In the genomic region with DNA sequence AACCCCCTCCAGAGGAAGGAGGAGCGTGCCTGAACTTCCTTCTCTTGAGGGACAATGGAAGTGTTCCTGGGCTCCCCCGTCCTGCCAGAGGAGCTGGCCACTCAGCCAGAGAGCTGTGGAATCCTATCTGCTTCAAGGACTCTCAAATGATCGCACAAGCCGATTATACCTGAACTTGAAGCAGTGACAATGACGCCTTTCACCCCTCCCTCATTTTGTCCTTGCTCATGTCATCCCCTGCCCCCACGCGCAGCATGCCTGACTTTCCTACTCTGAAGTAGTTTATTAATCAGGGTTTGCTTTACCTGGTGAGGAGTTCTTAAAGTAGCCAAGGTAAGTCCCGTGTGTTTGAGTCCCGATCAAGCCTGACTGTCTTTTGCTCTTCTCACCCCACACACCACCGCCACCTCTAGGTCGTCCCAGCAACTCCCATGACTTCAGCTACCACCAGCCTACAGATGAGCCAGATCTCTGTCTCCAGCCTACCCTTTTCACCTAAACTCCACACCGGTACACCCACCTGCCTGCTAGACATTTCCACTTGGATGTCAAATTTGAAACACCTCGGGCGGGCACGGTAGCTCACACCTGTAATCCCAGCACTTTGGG, we compare ENCODE assay signal across 20 cellular contexts. TPM values are rescaled to one million over a fixed set of nuclear protein-coding genes. Genes with fewer than 3 reads are reported as not detected.
DNase-seq lines count a peak whose midpoint lies in the region; ATAC-seq and TF ChIP-seq lines count a peak whose summit lies in the region.
"Had no signal": no experiment of that assay in that cellular context is flagged by ENCODE, and none has a peak within 500 bp of the region (broad histone marks: within the 10 kb centered on the region; RNA-seq: fewer than 3 reads in every experiment).

No MANE protein-coding gene starts in this region.

- TF ChIP-seq CTCF in breast epithelium (IDR thresholded peaks at IDR 0.05) = no peak
- no peak for TF ChIP-seq CTCF in MCF 10A (IDR thresholded peaks at IDR 0.05; ENCODE audit: unreplicated experiment)
- TF ChIP-seq CTCF in SU-DHL-6 (IDR thresholded peaks at IDR 0.05; ENCODE audit: insufficient read depth, low read length, poor library complexity, severe bottlenecking) = no peak
- TF ChIP-seq CTCF in vagina (IDR thresholded peaks at IDR 0.05) = no peak

- intact Hi-C loops in breast epithelium (cut with DNase I; ENCODE audit: low total_unique reads) (no loop called here), MCF 10A (cut with micrococcal nuclease) (no loop called here), vagina (cut with DNase I) (no loop called here)
- intact Hi-C loops in activated naive CD4-positive, alpha-beta T cell treated with anti-CD3 and anti-CD28 coated beads for 36 hours (cut with micrococcal nuclease) = no loop called here

- ATAC-seq in HG03159 (IDR thresholded peaks at IDR 0.05; ENCODE audit: unreplicated experiment) = no peak
- ATAC-seq in T-cell (replicated peaks in 1 of 4) = no peak
- ATAC-seq: heart left ventricle, natural killer cell had no signal

- H3K79me2 ChIP-seq in SU-DHL-6 (ENCODE audit: insufficient read depth, low read length) = no peaks in the 10 kb centered on the region

- no peak overlapping the region for H3K4me3 Mint-ChIP-seq in MCF 10A (ENCODE audit: unreplicated experiment)
- no peak overlapping the region for H3K4me3 Mint-ChIP-seq in activated naive CD4-positive, alpha-beta T cell treated with anti-CD3 and anti-CD28 coated beads for 36 hours
- no peak overlapping the region for H3K4me3 Mint-ChIP-seq in T-cell
- H3K4me3 Mint-ChIP-seq: activated CD4-positive, alpha-beta T cell treated with anti-CD3 and anti-CD28 coated beads, Interleukin-2, amount 10 ng/mL, durations not matched to agents 24 days and 14 days; HFFc6; memory B cell; natural killer cell had no signal

- H3K4me3 ChIP-seq in breast epithelium (no peak overlapping the region), SU-DHL-6 (ENCODE audit: insufficient read depth, low read length, poor library complexity, severe bottlenecking) (no peak overlapping the region), vagina (no peak overlapping the region)
- H3K4me3 ChIP-seq: heart left ventricle had no signal

- H3K27me3 Mint-ChIP-seq in MCF 10A (ENCODE audit: insufficient read depth, unreplicated experiment) (peaks cover 93% of the 10 kb centered on the region), T-cell (peaks cover 26 to 33% of the 10 kb centered on the region in 2 donors)
- peaks cover 14% of the 10 kb centered on the region for H3K27me3 Mint-ChIP-seq in activated naive CD4-positive, alpha-beta T cell treated with anti-CD3 and anti-CD28 coated beads for 36 hours (ENCODE audit: low read depth)

- no peaks in the 10 kb centered on the region for H3K27me3 ChIP-seq in breast epithelium
- no peaks in the 10 kb centered on the region for H3K27me3 ChIP-seq in SU-DHL-6 (ENCODE audit: low read length)
- H3K27me3 ChIP-seq in vagina = no peaks in the 10 kb centered on the region

- no peak overlapping the region for H3K9ac ChIP-seq in SU-DHL-6 (ENCODE audit: low read length)

- no peaks in the 10 kb centered on the region for H3K4me1 Mint-ChIP-seq in MCF 10A (ENCODE audit: insufficient read depth, unreplicated experiment)
- H3K4me1 Mint-ChIP-seq in activated naive CD4-positive, alpha-beta T cell treated with anti-CD3 and anti-CD28 coated beads for 36 hours (ENCODE audit: low read depth) = no peaks in the 10 kb centered on the region
- no peaks in the 10 kb centered on the region for H3K4me1 Mint-ChIP-seq in T-cell
- H3K4me1 Mint-ChIP-seq: activated CD4-positive, alpha-beta T cell treated with anti-CD3 and anti-CD28 coated beads, Interleukin-2, amount 10 ng/mL, durations not matched to agents 24 days and 14 days; natural killer cell had no signal

- H3K9me3 ChIP-seq in breast epithelium (no peaks in the 10 kb centered on the region), SU-DHL-6 (ENCODE audit: insufficient read depth, low read length) (no peaks in the 10 kb centered on the region), vagina (no peaks in the 10 kb centered on the region)

- no peaks in the 10 kb centered on the region for H4K20me1 ChIP-seq in SU-DHL-6 (ENCODE audit: low read depth, low read length)

- H3K27ac Mint-ChIP-seq in MCF 10A (ENCODE audit: low read depth, unreplicated experiment) (no peak overlapping the region), T-cell (no peak overlapping the region)
- H3K27ac Mint-ChIP-seq in activated naive CD4-positive, alpha-beta T cell treated with anti-CD3 and anti-CD28 coated beads for 36 hours = no peak overlapping the region
- H3K27ac Mint-ChIP-seq: activated CD4-positive, alpha-beta T cell treated with anti-CD3 and anti-CD28 coated beads, Interleukin-2, amount 10 ng/mL, durations not matched to agents 24 days and 14 days; HFFc6; memory B cell; natural killer cell had no signal

- H3K36me3 Mint-ChIP-seq in MCF 10A (ENCODE audit: insufficient read depth, unreplicated experiment) (no peaks in the 10 kb centered on the region), T-cell (no peaks in the 10 kb centered on the region)
- no peaks in the 10 kb centered on the region for H3K36me3 Mint-ChIP-seq in activated naive CD4-positive, alpha-beta T cell treated with anti-CD3 and anti-CD28 coated beads for 36 hours (ENCODE audit: low read depth)
- H3K36me3 Mint-ChIP-seq: memory B cell, natural killer cell had no signal

- no peak overlapping the region for H3K4me2 ChIP-seq in SU-DHL-6 (ENCODE audit: low read depth, low read length, poor library complexity, severe bottlenecking)

- CTCF ChIA-PET in MCF 10A (lab: Yijun Ruan, JAX) = interaction anchor here (0.5 to 5.1 kb wide), 10 partner anchors 9 to 410 kb away, joined by 3 to 41 read pairs (median 3); no protein-coding TSS in a partner anchor
- CTCF ChIA-PET in activated naive CD4-positive, alpha-beta T cell treated with anti-CD3 and anti-CD28 coated beads for 36 hours (lab: Charles Lee) = interaction anchor here (1.1 to 1.5 kb wide), 3 partner anchors 108 to 416 kb away, joined by 3 to 5 read pairs (median 3); no protein-coding TSS in a partner anchor
- CTCF ChIA-PET in T-cell (lab: Charles Lee) = no interaction called here

- no peaks in the 10 kb centered on the region for H3K9me2 ChIP-seq in SU-DHL-6 (replicated peaks; ENCODE audit: insufficient read depth, low read length)

- H3K4me1 ChIP-seq in breast epithelium (no peaks in the 10 kb centered on the region), vagina (peaks cover 36% of the 10 kb centered on the region)

- DNase-seq in breast epithelium (ENCODE audit: low spot score in 2 of 2) (no peak), MCF 10A (ENCODE audit: unreplicated experiment) (no peak), iPS-NIHi7 (ENCODE audit: extremely low spot score) (peak; percentile 48), vagina (ENCODE audit: extremely low spot score in 2 of 2) (no peak), T-cell (no peak)
- DNase-seq in activated naive CD4-positive, alpha-beta T cell treated with anti-CD3 and anti-CD28 coated beads for 36 hours = no peak
- DNase-seq: activated CD4-positive, alpha-beta T cell treated with anti-CD3 and anti-CD28 coated beads, Interleukin-2, amount 10 ng/mL, durations not matched to agents 24 days and 14 days; activated gamma-delta T cell treated with Interleukin-2 at 50 U/mL for 16 hours; amygdala; DMS79 treated with DMSO at 0.1 percent for 48 hours; heart left ventricle; HFFc6; natural killer cell; NCI-H1436 treated with DMSO at 0.1 percent for 48 hours; posterior cingulate gyrus had no signal

- H3K9me3 Mint-ChIP-seq in MCF 10A (ENCODE audit: unreplicated experiment) (no peaks in the 10 kb centered on the region), T-cell (no peaks in the 10 kb centered on the region)
- no peaks in the 10 kb centered on the region for H3K9me3 Mint-ChIP-seq in activated naive CD4-positive, alpha-beta T cell treated with anti-CD3 and anti-CD28 coated beads for 36 hours
- H3K9me3 Mint-ChIP-seq: activated CD4-positive, alpha-beta T cell treated with anti-CD3 and anti-CD28 coated beads, Interleukin-2, amount 10 ng/mL, durations not matched to agents 24 days and 14 days; memory B cell; natural killer cell had no signal

- no TSS peak for BruUV-seq in MCF 10A (replicated peaks; lab: Mats Ljungman, UMichigan)

- H3F3A ChIP-seq in SU-DHL-6 (ENCODE audit: insufficient read depth) = peaks cover 39% of the 10 kb centered on the region

- POLR2A ChIA-PET in MCF 10A (lab: Yijun Ruan, JAX) (no interaction called here), T-cell (lab: Charles Lee) (no interaction called here)

- H2AFZ ChIP-seq in SU-DHL-6 (ENCODE audit: low read depth, low read length, severe bottlenecking) = no peak overlapping the region

- no peak for TF ChIP-seq POLR2A in breast epithelium (IDR thresholded peaks at IDR 0.05)
- TF ChIP-seq POLR2A in vagina (IDR thresholded peaks at IDR 0.05) = no peak

- H3K27ac ChIP-seq in breast epithelium = peak overlapping the region; percentile 40 to 48
- H3K27ac ChIP-seq in SU-DHL-6 (ENCODE audit: low read depth, low read length) = peak overlapping the region; percentile 4; the same call in 1 of the 2 replicates
- peak overlapping the region; percentile 88 for H3K27ac ChIP-seq in vagina
- H3K27ac ChIP-seq: RWPE1 had no signal

- H3K36me3 ChIP-seq in breast epithelium = no peaks in the 10 kb centered on the region
- no peaks in the 10 kb centered on the region for H3K36me3 ChIP-seq in SU-DHL-6 (ENCODE audit: low read length)
- H3K36me3 ChIP-seq in vagina = no peaks in the 10 kb centered on the region
- H3K36me3 ChIP-seq: heart left ventricle had no signal

RNA-seq across cellular contexts. Expression of gene PRELP, which starts 25.0 kb away (rescaled TPM):
- total RNA-seq in breast epithelium (100 to 1,000 TPM in 1 of 3 donors, 10 to 100 TPM in 2; 27.4 to 132 (median 42.0) TPM), MCF 10A (2022) (not detected in 2 replicates), vagina (128 TPM), T-cell (under 1 TPM in 3 of 5 donors, not detected in 2; 0.13 to 0.18 (median 0.13) TPM)
- not detected for total RNA-seq in activated naive CD4-positive, alpha-beta T cell treated with anti-CD3 and anti-CD28 coated beads for 36 hours
- total RNA-seq: activated CD4-positive, alpha-beta T cell treated with anti-CD3 and anti-CD28 coated beads, Interleukin-2, amount 10 ng/mL, durations not matched to agents 24 days and 14 days; natural killer cell had no signal

RNA-seq across cellular contexts. Expression of gene OPTC, which starts 43.3 kb away (rescaled TPM):
- total RNA-seq in breast epithelium = not detected
- total RNA-seq in MCF 10A (2022) = not detected in 2 replicates
- not detected for total RNA-seq in vagina
- total RNA-seq in activated naive CD4-positive, alpha-beta T cell treated with anti-CD3 and anti-CD28 coated beads for 36 hours = not detected
- not detected for total RNA-seq in T-cell
- total RNA-seq: activated CD4-positive, alpha-beta T cell treated with anti-CD3 and anti-CD28 coated beads, Interleukin-2, amount 10 ng/mL, durations not matched to agents 24 days and 14 days; heart left ventricle; HFFc6; natural killer cell; temporal lobe had no signal

Comparison
In these comparisons a context has a peak if more than half of its experiments do, and no peak if none do; other contexts are left out.
1. RNA of gene PRELP, which starts 25.0 kb away (total RNA-seq): 128 TPM in vagina (single experiment) and 27.4 to 132 TPM in breast epithelium; 0.13 to 0.18 TPM in T-cell, not detected in MCF 10A and not detected in activated naive CD4-positive, alpha-beta T cell treated with anti-CD3 and anti-CD28 coated beads for 36 hours; every median in the first group is over 10 times any median in the second.
2. H3K27ac ChIP-seq: peak in every context shown above with its lines; median percentile 88 in vagina; 44 in breast epithelium; 4 in SU-DHL-6.
3. CTCF ChIA-PET loops: an anchor here in MCF 10A (0.5 to 5.1 kb wide) and activated naive CD4-positive, alpha-beta T cell treated with anti-CD3 and anti-CD28 coated beads for 36 hours (1.1 to 1.5 kb wide); none called in T-cell.